In genomic region chr12:20549115-20549719, GRCh38 we compare ENCODE assay signal across 10 cellular contexts.
DNase-seq lines count a peak whose midpoint lies in the region; ATAC-seq and TF ChIP-seq lines count a peak whose summit lies in the region.
"Had no signal": no experiment of that assay in that cellular context is flagged by ENCODE, and none has a peak within 500 bp of the region (broad histone marks: within the 10 kb centered on the region; RNA-seq: fewer than 3 reads in every experiment).

No MANE protein-coding gene starts in this region.

- H3K4me1 ChIP-seq in Peyer's patch, result no peaks in the 10 kb centered on the region
- H3K4me1 ChIP-seq: SJSA1 had no signal

- H3K4me3 ChIP-seq in Peyer's patch, result no peak overlapping the region
- no peak overlapping the region for H3K4me3 ChIP-seq in skeletal muscle cell (ENCODE audit: low read depth, low read length)
- H3K4me3 ChIP-seq: SJSA1 had no signal

- no peak overlapping the region for H3K27ac ChIP-seq in Peyer's patch
- H3K27ac ChIP-seq: SJSA1 had no signal

- peaks cover 0 to 6% (median 0%) of the 10 kb centered on the region in 3 donors for H3K36me3 ChIP-seq in Peyer's patch
- H3K36me3 ChIP-seq: SJSA1 had no signal

- H3K27ac Mint-ChIP-seq in T-helper 2 cell treated with Interferon-gamma antibody and Interleukin-4, amounts not matched to agents 5 μg/mL and 100 μg/mL, for 36 hours, result no peak overlapping the region
- H3K27ac Mint-ChIP-seq: B cell had no signal

- no peak overlapping the region for H3K4me3 Mint-ChIP-seq in T-helper 2 cell treated with Interferon-gamma antibody and Interleukin-4, amounts not matched to agents 5 μg/mL and 100 μg/mL, for 36 hours
- H3K4me3 Mint-ChIP-seq: B cell had no signal

- H3K36me3 Mint-ChIP-seq in T-helper 2 cell treated with Interferon-gamma antibody and Interleukin-4, amounts not matched to agents 5 μg/mL and 100 μg/mL, for 36 hours (ENCODE audit: low read depth), result no peaks in the 10 kb centered on the region

- H3K27me3 ChIP-seq in Peyer's patch, result no peaks in the 10 kb centered on the region
- H3K27me3 ChIP-seq: SJSA1 had no signal

- H3K27me3 Mint-ChIP-seq in T-helper 2 cell treated with Interferon-gamma antibody and Interleukin-4, amounts not matched to agents 5 μg/mL and 100 μg/mL, for 36 hours (ENCODE audit: low read depth), result no peaks in the 10 kb centered on the region
- H3K27me3 Mint-ChIP-seq: B cell had no signal

- ATAC-seq in HG03159 (IDR thresholded peaks at IDR 0.05; ENCODE audit: unreplicated experiment), result no peak

- DNase-seq in DMS 273 (lab: John Stamatoyannopoulos, UW; ENCODE audit: unreplicated experiment) (peak; percentile 15), DMS 273 treated with DMSO at 0.1 percent for 48 hours (lab: John Stamatoyannopoulos, UW) (no peak), Peyer's patch (peak in 1 of 3 donors; percentile 56), globus pallidus (ENCODE audit: low spot score) (peak; percentile 46), skeletal muscle cell (ENCODE audit: low read depth) (peak; percentile 11), SIG-M5 (lab: John Stamatoyannopoulos, UW) (no peak)
- DNase-seq in T-helper 2 cell treated with Interferon-gamma antibody and Interleukin-4, amounts not matched to agents 5 μg/mL and 100 μg/mL, for 36 hours (ENCODE audit: low spot score), result no peak

- no peaks in the 10 kb centered on the region for H3K4me1 Mint-ChIP-seq in T-helper 2 cell treated with Interferon-gamma antibody and Interleukin-4, amounts not matched to agents 5 μg/mL and 100 μg/mL, for 36 hours (ENCODE audit: low read depth)
- H3K4me1 Mint-ChIP-seq: B cell had no signal

- H3K9me3 ChIP-seq in Peyer's patch, result no peaks in the 10 kb centered on the region
- H3K9me3 ChIP-seq: SJSA1 had no signal

- no peaks in the 10 kb centered on the region for H3K9me3 Mint-ChIP-seq in T-helper 2 cell treated with Interferon-gamma antibody and Interleukin-4, amounts not matched to agents 5 μg/mL and 100 μg/mL, for 36 hours

- peak in 4 of 6 experiments; percentile 17 to 56 (median 54) for TF ChIP-seq CTCF in Peyer's patch (IDR thresholded peaks at IDR 0.05)

- no peak for TF ChIP-seq POLR2A in Peyer's patch (IDR thresholded peaks at IDR 0.05)

Comparison
In these comparisons a context has a peak if more than half of its experiments do, and no peak if none do; other contexts are left out.
1. DNase-seq: peak in DMS 273 (single experiment), globus pallidus (single experiment) and skeletal muscle cell (single experiment); none in DMS 273 treated with DMSO at 0.1 percent for 48 hours (single experiment), T-helper 2 cell treated with Interferon-gamma antibody and Interleukin-4, amounts not matched to agents 5 μg/mL and 100 μg/mL, for 36 hours (single experiment) and SIG-M5 (single experiment).